Comparison of ENCODE assay signal across 13 cellular contexts in genomic region chr6:138647006-138647405, GRCh38.
DNase-seq lines count a peak whose midpoint lies in the region; FAIRE-seq and TF ChIP-seq lines count a peak whose summit lies in the region.
"Had no signal": no experiment of that assay in that cellular context is flagged by ENCODE, and none has a peak within 500 bp of the region (broad histone marks: within the 10 kb centered on the region; RNA-seq: fewer than 3 reads in every experiment).

No MANE protein-coding gene starts in this region.

- H3K27ac ChIP-seq in GM23248 (peak overlapping the region; percentile 50), brain microvascular endothelial cell (no peak overlapping the region)

- peak overlapping the region; percentile 81 for H2AFZ ChIP-seq in GM23248

- H3K4me3 ChIP-seq in GM23248 (peak overlapping the region; percentile 64), brain microvascular endothelial cell (ENCODE audit: low read depth, low read length) (no peak overlapping the region), BE2C (ENCODE audit: low read depth, low read length) (no peak overlapping the region)

- H3K4me1 ChIP-seq in GM23248 (ENCODE audit: insufficient read depth) (peaks cover 18% of the 10 kb centered on the region), BE2C (no peaks in the 10 kb centered on the region)

- H3K36me3 ChIP-seq in GM23248 (ENCODE audit: low read depth) (no peaks in the 10 kb centered on the region), brain microvascular endothelial cell (replicated peaks) (no peaks in the 10 kb centered on the region), BE2C (no peaks in the 10 kb centered on the region)

- no peaks in the 10 kb centered on the region for H3K9me2 ChIP-seq in GM23248 (ENCODE audit: insufficient read depth)

- FAIRE-seq in GM19239 (lab: Jason Lieb, UNC) = no peak

- WGBS in GM23248 (ENCODE audit: low coverage in 1 of 2, low lambda C conversion rate in 2 of 2, missing lambda C conversion rate in 2 of 2), 2 experiments = 6 to 11% methylated on average over 6 of the region's 6 CpGs

- H3K4me2 ChIP-seq in GM23248 (ENCODE audit: unreplicated experiment) = peak overlapping the region; percentile 81

- peaks cover 18% of the 10 kb centered on the region; the same call in 1 of the 2 replicates for H3F3A ChIP-seq in GM23248 (ENCODE audit: insufficient read depth)

- H4K20me1 ChIP-seq in GM23248 (ENCODE audit: insufficient read depth) = no peaks in the 10 kb centered on the region

- no peaks in the 10 kb centered on the region for H3K9me3 ChIP-seq in GM23248 (ENCODE audit: low read depth)
- no peaks in the 10 kb centered on the region for H3K9me3 ChIP-seq in BE2C
- H3K9me3 ChIP-seq: Caco-2 had no signal

- H3K27me3 ChIP-seq in GM23248 (replicated peaks; ENCODE audit: insufficient read depth) (no peaks in the 10 kb centered on the region), brain microvascular endothelial cell (replicated peaks) (no peaks in the 10 kb centered on the region), BE2C (no peaks in the 10 kb centered on the region)

- in situ Hi-C loops in GM23248 (cut with MboI) = no loop called here
- in situ Hi-C loops in brain microvascular endothelial cell (cut with HindIII; ENCODE audit: low pct_ligation_motif_present, low sequenced_read_pairs) = no loop called here

- H3K9ac ChIP-seq in GM23248 = peak overlapping the region; percentile 61

- TF ChIP-seq CTCF in brain microvascular endothelial cell (IDR thresholded peaks at IDR 0.05; ENCODE audit: low read depth, low read length, missing control alignments) (no peak), BE2C (IDR thresholded peaks at IDR 0.05; ENCODE audit: low read depth, low read length) (no peak)

- no peaks in the 10 kb centered on the region for H3K79me2 ChIP-seq in GM23248 (ENCODE audit: insufficient read depth)

- DNase-seq in GM23248 (peak; percentile 78), brain microvascular endothelial cell (peak; percentile 12), glomerular endothelial cell (ENCODE audit: extremely low read depth, low read depth, low spot score) (peak; percentile 34), stromal cell of bone marrow (ENCODE audit: low read depth) (peak; percentile 22), T-helper 1 cell (no peak), BE2C (no peak), GM19239 (ENCODE audit: insufficient read length, low spot score) (no peak)
- DNase-seq: activated CD4-positive, alpha-beta T cell treated with anti-CD3 and anti-CD28 coated beads for 36 hours; activated T-cell treated with anti-CD3 and anti-CD28 coated beads, Interleukin-2, amount 50 U/mL, for 24 hours; NCI-H1092; PC-3; SW 1271 had no signal

Comparison
In these comparisons a context has a peak if more than half of its experiments do, and no peak if none do; other contexts are left out.
1. DNase-seq: peak in GM23248 (single experiment), brain microvascular endothelial cell (single experiment), glomerular endothelial cell (single experiment) and stromal cell of bone marrow (single experiment); none in T-helper 1 cell (0 of 5), BE2C (single experiment) and GM19239 (single experiment).